In genomic region chr1:61842863-61843514, GRCh38 we compare ENCODE assay signal across 9 cellular contexts.
DNase-seq lines count a peak whose midpoint lies in the region; ATAC-seq and TF ChIP-seq lines count a peak whose summit lies in the region.
"Had no signal": no experiment of that assay in that cellular context is flagged by ENCODE, and none has a peak within 500 bp of the region (broad histone marks: within the 10 kb centered on the region; RNA-seq: fewer than 3 reads in every experiment).

No MANE protein-coding gene starts in this region.

- intact Hi-C loops in heart right ventricle (cut with DNase I) = loop anchor here in 3 of 10 donors (10.0 kb wide), 3 partner anchors 118 to 1558 kb away; partner anchors contain the start of gene TM2D1 (in 1 of the 3)
- intact Hi-C loops in Right ventricle myocardium inferior (cut with DNase I) = no loop called here
- intact Hi-C loops in PC-3 (cut with micrococcal nuclease) = no loop called here
- intact Hi-C loops in tibial artery (cut with DNase I; ENCODE audit: low total_unique reads) = no loop called here

- H4K20me1 ChIP-seq in PC-3 (ENCODE audit: low read length) = no peaks in the 10 kb centered on the region

- no peak for ATAC-seq in heart right ventricle
- ATAC-seq in Right ventricle myocardium inferior = no peak
- no peak for ATAC-seq in PC-3
- no peak for ATAC-seq in GM18498 (IDR thresholded peaks at IDR 0.05; ENCODE audit: unreplicated experiment)
- ATAC-seq in GM21737 (IDR thresholded peaks at IDR 0.05; ENCODE audit: unreplicated experiment) = no peak

- H3K27me3 ChIP-seq in heart right ventricle (no peaks in the 10 kb centered on the region), PC-3 (ENCODE audit: low read length) (no peaks in the 10 kb centered on the region), tibial artery (no peaks in the 10 kb centered on the region)

- H3K4me1 ChIP-seq in heart right ventricle (peaks cover 0 to 17% (median 7%) of the 10 kb centered on the region in 9 donors), PC-3 (ENCODE audit: insufficient read depth, low read length) (peaks cover 23% of the 10 kb centered on the region), tibial artery (peaks cover 0 to 96% (median 32%) of the 10 kb centered on the region in 4 donors)

- BruUV-seq in PC-3 (replicated peaks; lab: Mats Ljungman, UMichigan) = no TSS peak

- H3K4me2 ChIP-seq in PC-3 (ENCODE audit: low read length) = no peak overlapping the region

- TF ChIP-seq CTCF in heart right ventricle (IDR thresholded peaks at IDR 0.05) (peak in 7 of 9 donors; percentile 12 to 37 (median 28)), PC-3 (conservative IDR thresholded peaks at IDR 0.05; ENCODE audit: low read depth, low read length) (peak; percentile 56), fibroblast of the aortic adventitia (IDR thresholded peaks at IDR 0.05; ENCODE audit: insufficient read depth, low read length) (no peak), tibial artery (IDR thresholded peaks at IDR 0.05) (no peak)

- H3K9me3 ChIP-seq in heart right ventricle (no peaks in the 10 kb centered on the region), PC-3 (ENCODE audit: low read length) (no peaks in the 10 kb centered on the region), tibial artery (no peaks in the 10 kb centered on the region)

- CTCF ChIA-PET in PC-3 (lab: Charles Lee) = interaction anchor here (0.6 kb wide), 1 partner anchor 193 kb away, joined by 4 read pairs; no protein-coding TSS in a partner anchor

- H3K27ac ChIP-seq in heart right ventricle = no peak overlapping the region
- H3K27ac ChIP-seq in PC-3 (ENCODE audit: low read length) = no peak overlapping the region
- peak overlapping the region; percentile 49 to 56 for H3K27ac ChIP-seq in tibial artery

- POLR2A ChIA-PET in PC-3 (lab: Charles Lee; ENCODE audit: unreplicated experiment) = interaction anchor here (0.5 kb wide), 1 partner anchor 20 kb away, joined by 3 read pairs; no protein-coding TSS in a partner anchor

- H3K9me2 ChIP-seq in PC-3 (replicated peaks; ENCODE audit: low read length) = no peaks in the 10 kb centered on the region

- no peak overlapping the region for H3K9ac ChIP-seq in PC-3 (ENCODE audit: low read length)

- H3K79me2 ChIP-seq in PC-3 (ENCODE audit: low read length) = no peaks in the 10 kb centered on the region

- H3K4me3 ChIP-seq in heart right ventricle = no peak overlapping the region
- H3K4me3 ChIP-seq in PC-3 (ENCODE audit: low read length) = no peak overlapping the region
- no peak overlapping the region for H3K4me3 ChIP-seq in fibroblast of the aortic adventitia (ENCODE audit: low read depth, low read length)
- no peak overlapping the region for H3K4me3 ChIP-seq in tibial artery

- no peak for DNase-seq in heart right ventricle
- DNase-seq in Right ventricle myocardium inferior (ENCODE audit: missing footprints) = no peak
- peak; percentile 48 for DNase-seq in PC-3
- peak; percentile 71 for DNase-seq in fibroblast of the aortic adventitia (ENCODE audit: low read depth)
- no peak for DNase-seq in tibial artery
- DNase-seq in stimulated activated CD8-positive, alpha-beta memory T cell treated with anti-CD3 and anti-CD28 coated beads, Interleukin-4, amount 100 ng/mL, for 48 hours = no peak
- DNase-seq: right cardiac atrium had no signal

- WGBS in heart right ventricle, 2 donors = 77 to 88% methylated on average over 2 of the region's 2 CpGs

- no peak overlapping the region for H2AFZ ChIP-seq in PC-3 (ENCODE audit: low read length)

- no peaks in the 10 kb centered on the region for H3F3A ChIP-seq in PC-3 (ENCODE audit: low read length, unreplicated experiment)

- no peaks in the 10 kb centered on the region for H3K36me3 ChIP-seq in heart right ventricle
- H3K36me3 ChIP-seq in PC-3 (ENCODE audit: low read depth, low read length) = peaks cover 3% of the 10 kb centered on the region; the same call in 1 of the 2 replicates
- H3K36me3 ChIP-seq in tibial artery = no peaks in the 10 kb centered on the region

Comparison
In these comparisons a context has a peak if more than half of its experiments do, and no peak if none do; other contexts are left out.
1. DNase-seq: peak in PC-3 (single experiment) and fibroblast of the aortic adventitia (single experiment); none in heart right ventricle (0 of 2), Right ventricle myocardium inferior (single experiment), tibial artery (0 of 2) and stimulated activated CD8-positive, alpha-beta memory T cell treated with anti-CD3 and anti-CD28 coated beads, Interleukin-4, amount 100 ng/mL, for 48 hours (single experiment).
2. H3K27ac ChIP-seq: peak in tibial artery (2 of 2); none in heart right ventricle (0 of 10) and PC-3 (single experiment).
3. CTCF ChIP-seq: peak in heart right ventricle (7 of 9) and PC-3 (single experiment); none in fibroblast of the aortic adventitia (single experiment) and tibial artery (0 of 2).